2 cellular contexts compared by ENCODE assay signal in genomic region chr1:236101233-236102200, GRCh38.
TF ChIP-seq lines count a peak whose summit lies in the region.

No MANE protein-coding gene starts in this region.

TF ChIP-seq in HEK293, 187 proteins besides CTCF, POLR2A, EP300 and RAD21 (continues in another document):
- no peak for TF ChIP-seq ZNF555 (tag by site-specific recombination; conservative IDR thresholded peaks at IDR 0.05)
- TF ChIP-seq ZNF248 (tag by site-specific recombination; IDR thresholded peaks at IDR 0.05) = no peak; the same call in none of the 2 replicates
- TF ChIP-seq HOXA7 (CRISPR knock-in tag; IDR thresholded peaks at IDR 0.05; ENCODE audit: borderline replicate concordance) = no peak
- TF ChIP-seq ZNF544 (tag by site-specific recombination; IDR thresholded peaks at IDR 0.05) = 0 out of 2 replicates have a peak, but pooled peaks have one; percentile 44
- TF ChIP-seq HOXD13 (CRISPR knock-in tag; IDR thresholded peaks at IDR 0.05; ENCODE audit: borderline replicate concordance) = no peak
- TF ChIP-seq ZNF518A (tag by site-specific recombination; conservative IDR thresholded peaks at IDR 0.05; ENCODE audit: low read depth) = no peak
- TF ChIP-seq ZNF621 (tag by site-specific recombination; IDR thresholded peaks at IDR 0.05) = no peak; the same call in 1 of the 2 replicates
- TF ChIP-seq ZNF530 (tag by site-specific recombination; IDR thresholded peaks at IDR 0.05; ENCODE audit: low read depth) = no peak
- TF ChIP-seq ZNF792 (tag by site-specific recombination; IDR thresholded peaks at IDR 0.05) = no peak
- TF ChIP-seq ZBTB8A (tag by site-specific recombination; IDR thresholded peaks at IDR 0.05) = no peak
- TF ChIP-seq ZNF747 (tag by site-specific recombination; IDR thresholded peaks at IDR 0.05) = peak; percentile 76; the same call in 1 of the 2 replicates
- no peak; the same call in 1 of the 2 replicates for TF ChIP-seq SP2 (tag by site-specific recombination; IDR thresholded peaks at IDR 0.05)
- no peak; the same call in 1 of the 2 replicates for TF ChIP-seq RBAK (tag by site-specific recombination; IDR thresholded peaks at IDR 0.05)
- TF ChIP-seq BCL11A (tag by site-specific recombination; IDR thresholded peaks at IDR 0.05; ENCODE audit: low read depth) = no peak
- no peak for TF ChIP-seq ZNF701 (tag by site-specific recombination; IDR thresholded peaks at IDR 0.05)
- TF ChIP-seq ZEB2 (tag by site-specific recombination; IDR thresholded peaks at IDR 0.05) = no peak
- TF ChIP-seq ZBTB20 (tag by site-specific recombination; IDR thresholded peaks at IDR 0.05) = peak; percentile 24; the same call in 1 of the 2 replicates
- no peak for TF ChIP-seq ZNF341 (tag by site-specific recombination; IDR thresholded peaks at IDR 0.05; ENCODE audit: low read depth)
- peak; percentile 81; the same call in 1 of the 2 replicates for TF ChIP-seq ZSCAN4 (tag by site-specific recombination; IDR thresholded peaks at IDR 0.05)
- TF ChIP-seq ZNF18 (tag by site-specific recombination; IDR thresholded peaks at IDR 0.05) = peak; percentile 55; the same call in 1 of the 2 replicates
- no peak for TF ChIP-seq ZNF184 (tag by site-specific recombination; IDR thresholded peaks at IDR 0.05)

TF ChIP-seq in K562, 482 proteins besides CTCF, POLR2A, EP300 and RAD21:
- TF ChIP-seq OTX1 (CRISPR knock-in tag; IDR thresholded peaks at IDR 0.05) = peak; percentile 63; the same call in 1 of the 2 replicates
- TF ChIP-seq MCM7 (IDR thresholded peaks at IDR 0.05) = 0 out of 4 replicates have a peak, but pooled peaks of 1 of the 2 experiments have one; percentile 55
- no peak for TF ChIP-seq TARDBP (IDR thresholded peaks at IDR 0.05)
- TF ChIP-seq ELF4 (CRISPR knock-in tag; IDR thresholded peaks at IDR 0.05) = peak; percentile 19; the same call in 1 of the 2 replicates
- no peak for TF ChIP-seq PREB (CRISPR knock-in tag; IDR thresholded peaks at IDR 0.05)
- TF ChIP-seq RBM39 (optimal IDR thresholded peaks at IDR 0.05; ENCODE audit: low read depth, low read length) = no peak
- 0 out of 2 replicates have a peak, but pooled peaks have one; percentile 14 for TF ChIP-seq PHB2 (IDR thresholded peaks at IDR 0.05; ENCODE audit: low read depth)
- TF ChIP-seq ZNF133 (CRISPR knock-in tag; IDR thresholded peaks at IDR 0.05) = no peak
- TF ChIP-seq TSC22D4 (tag; IDR thresholded peaks at IDR 0.05) = 0 out of 2 replicates have a peak, but pooled peaks have one; percentile 5
- peak; percentile 84; the same call in 1 of the 2 replicates for TF ChIP-seq HBP1 (CRISPR knock-in tag; IDR thresholded peaks at IDR 0.05)
- no peak for TF ChIP-seq STAT5B (CRISPR knock-in tag; IDR thresholded peaks at IDR 0.05)
- no peak for TF ChIP-seq FOXJ2 (tag; IDR thresholded peaks at IDR 0.05)
- no peak for TF ChIP-seq ZNF175 (CRISPR knock-in tag; IDR thresholded peaks at IDR 0.05; ENCODE audit: low read depth)
- TF ChIP-seq MLLT1 (IDR thresholded peaks at IDR 0.05) = no peak
- TF ChIP-seq DACH1 (IDR thresholded peaks at IDR 0.05; ENCODE audit: partially characterized antibody) = no peak
- TF ChIP-seq ZC3H8 (IDR thresholded peaks at IDR 0.05) = no peak
- TF ChIP-seq MCM5 (IDR thresholded peaks at IDR 0.05; ENCODE audit: low read depth) = 0 out of 2 replicates have a peak, but pooled peaks have one; percentile 21
- no peak for TF ChIP-seq CBFA2T2 (conservative IDR thresholded peaks at IDR 0.05)
- TF ChIP-seq DDX20 (tag; IDR thresholded peaks at IDR 0.05; ENCODE audit: low read depth) = no peak
- TF ChIP-seq GATAD2B (IDR thresholded peaks at IDR 0.05; ENCODE audit: borderline replicate concordance) = no peak
- TF ChIP-seq CHD1 (IDR thresholded peaks at IDR 0.05; ENCODE audit: low read length) = no peak
- no peak for TF ChIP-seq TOE1 (IDR thresholded peaks at IDR 0.05; ENCODE audit: borderline replicate concordance)
- no peak for TF ChIP-seq TOE1 (CRISPR knock-in tag; IDR thresholded peaks at IDR 0.05; ENCODE audit: borderline replicate concordance, low read depth)
- no peak for TF ChIP-seq CBFB (CRISPR knock-in tag; IDR thresholded peaks at IDR 0.05)
- no peak for TF ChIP-seq HOXB6 (CRISPR knock-in tag; IDR thresholded peaks at IDR 0.05; ENCODE audit: borderline replicate concordance)
- TF ChIP-seq SREBF1 (IDR thresholded peaks at IDR 0.05; ENCODE audit: borderline replicate concordance, low read depth, low read length) = no peak
- TF ChIP-seq ZNF280B (CRISPR knock-in tag; IDR thresholded peaks at IDR 0.05) = no peak
- TF ChIP-seq HMGN3 (IDR thresholded peaks at IDR 0.05; ENCODE audit: borderline replicate concordance, extremely low read depth, insufficient read length, low read depth, low read length) = no peak
- TF ChIP-seq EGR1 (conservative IDR thresholded peaks at IDR 0.05) = peak; percentile 53; the same call in 1 of the 2 replicates
- TF ChIP-seq BRD9 (IDR thresholded peaks at IDR 0.05; ENCODE audit: low read depth, partially characterized antibody) = no peak
- TF ChIP-seq E2F6 (IDR thresholded peaks at IDR 0.05; ENCODE audit: borderline replicate concordance in 1 of 2, extremely low read depth in 1 of 2, insufficient read depth in 1 of 2, insufficient read length in 1 of 2, low read depth in 1 of 2, low read length in 1 of 2, poor library complexity in 1 of 2, severe bottlenecking in 1 of 2) = no peak
- no peak for TF ChIP-seq DLX4 (CRISPR knock-in tag; IDR thresholded peaks at IDR 0.05)
